23 cellular contexts compared by ENCODE assay signal in genomic region chr12:62814243-62814642, GRCh38.
DNase-seq lines count a peak whose midpoint lies in the region; ATAC-seq, FAIRE-seq and TF ChIP-seq lines count a peak whose summit lies in the region.
"Had no signal": no experiment of that assay in that cellular context is flagged by ENCODE, and none has a peak within 500 bp of the region (broad histone marks: within the 10 kb centered on the region; RNA-seq: fewer than 3 reads in every experiment).

No MANE protein-coding gene starts in this region.

- no peaks in the 10 kb centered on the region for H3K79me2 ChIP-seq in K562 (ENCODE audit: control insufficient read depth, insufficient read depth, low read length)
- H3K79me2 ChIP-seq in mesendoderm (ENCODE audit: control insufficient read depth, insufficient read depth, low read length) = no peaks in the 10 kb centered on the region
- no peaks in the 10 kb centered on the region for H3K79me2 ChIP-seq in H9 (ENCODE audit: insufficient read depth, low read length)

- no peak overlapping the region for H2BK20ac ChIP-seq in H9 (ENCODE audit: low read depth, low read length, poor library complexity, severe bottlenecking)

- H2AK5ac ChIP-seq in mesendoderm (ENCODE audit: low read length) (no peak overlapping the region), H9 (ENCODE audit: insufficient read length, low read length) (no peak overlapping the region)

- H3K9ac ChIP-seq in K562 (ENCODE audit: insufficient read depth in 1 of 2, low read depth in 2 of 2, low read length in 2 of 2) (no peak overlapping the region), mesendoderm (ENCODE audit: low read length) (no peak overlapping the region), H9 (ENCODE audit: extremely low read depth, insufficient read length, low read length) (no peak overlapping the region)
- H3K9ac ChIP-seq: BLaER1 treated with 17β-estradiol and CSF1 and Interleukin-3, amounts not matched to agents 10 nM and 100 nM had no signal

- H3K9me1 ChIP-seq in K562 (ENCODE audit: control insufficient read depth, insufficient read depth, low read length) = no peaks in the 10 kb centered on the region

- H3K4me3 ChIP-seq in HEK293 (ENCODE audit: low read depth, low read length) (no peak overlapping the region), K562 (no peak overlapping the region), mesendoderm (ENCODE audit: low read length) (no peak overlapping the region), brain microvascular endothelial cell (ENCODE audit: low read depth, low read length) (no peak overlapping the region)
- H3K4me3 ChIP-seq: BLaER1 treated with 17β-estradiol and CSF1 and Interleukin-3, amounts not matched to agents 10 nM and 100 nM had no signal

- H3K56ac ChIP-seq in mesendoderm (ENCODE audit: low read length) (no peak overlapping the region), H9 (ENCODE audit: insufficient read length, low read depth, low read length) (no peak overlapping the region)

- H3K23ac ChIP-seq in mesendoderm (ENCODE audit: low read length) (no peak overlapping the region), H9 (ENCODE audit: insufficient read length, low read depth, low read length) (no peak overlapping the region)

- BruUV-seq in K562 (replicated peaks; lab: Mats Ljungman, UMichigan) = no TSS peak

- intact Hi-C loops in K562 (cut with micrococcal nuclease) = loop anchor here (5.0 kb wide), 1 partner anchor 118 kb away; no protein-coding TSS in a partner anchor

- H3T11ph ChIP-seq in H9 (ENCODE audit: low read length) = no peak overlapping the region

- H3K36me3 ChIP-seq in HEK293 (ENCODE audit: control insufficient read depth in 2 of 2, insufficient read depth in 1 of 2, low read length in 2 of 2) (no peaks in the 10 kb centered on the region; a peak in 1 of 3 replicates), K562 (ENCODE audit: control insufficient read depth, insufficient read depth, low read length) (no peaks in the 10 kb centered on the region), mesendoderm (ENCODE audit: control insufficient read depth, insufficient read depth, low read length) (no peaks in the 10 kb centered on the region), brain microvascular endothelial cell (replicated peaks) (no peaks in the 10 kb centered on the region)
- H3K36me3 ChIP-seq: BLaER1 treated with 17β-estradiol and CSF1 and Interleukin-3, amounts not matched to agents 10 nM and 100 nM had no signal

- H3K36me3 Mint-ChIP-seq in T-helper 17 cell (ENCODE audit: low read depth) (no peaks in the 10 kb centered on the region), H9 (ENCODE audit: insufficient read depth in 1 of 3, low read depth in 3 of 3) (no peaks in the 10 kb centered on the region)
- H3K36me3 Mint-ChIP-seq: CD8-positive, alpha-beta T cell had no signal

- TF ChIP-seq EP300 in K562 (IDR thresholded peaks at IDR 0.05; ENCODE audit: low read length) = no peak

- POLR2A ChIA-PET in HEK293 (lab: Yijun Ruan, JAX) (no interaction called here), K562 (lab: Yijun Ruan, JAX) (no interaction called here)

- in situ Hi-C loops in K562 (cut with MboI) (no loop called here), brain microvascular endothelial cell (cut with HindIII; ENCODE audit: low pct_ligation_motif_present, low sequenced_read_pairs) (no loop called here)

- peaks cover 10% of the 10 kb centered on the region for H3K4me1 ChIP-seq in HEK293 (ENCODE audit: control insufficient read depth, insufficient read depth, low read length)
- H3K4me1 ChIP-seq in K562 (replicated peaks in 1 of 2; ENCODE audit: control insufficient read depth in 2 of 2, insufficient read depth in 2 of 2, low read length in 2 of 2) = peaks cover 0 to 11% of the 10 kb centered on the region in 2 experiments; a peak in 3 of 5 replicates
- H3K4me1 ChIP-seq in mesendoderm (ENCODE audit: control insufficient read depth, low read depth, low read length) = peaks cover 14% of the 10 kb centered on the region
- H3K4me1 ChIP-seq in H9 (ENCODE audit: insufficient read depth, low read length) = peaks cover 4% of the 10 kb centered on the region; the same call in 1 of the 2 replicates

- H3K4me2 ChIP-seq in K562 (ENCODE audit: insufficient read depth, low read length) = no peak overlapping the region
- H3K4me2 ChIP-seq in mesendoderm (ENCODE audit: low read length) = no peak overlapping the region
- H3K4me2 ChIP-seq in H9 (ENCODE audit: insufficient read depth, insufficient read length, low read length) = no peak overlapping the region

- DNase-seq in T-helper 17 cell (no peak), K562 (ENCODE audit: extremely low read depth in 1 of 4, low spot score in 3 of 4) (no peak), mesendoderm (no peak), H9 (no peak), brain microvascular endothelial cell (no peak)
- DNase-seq: 8988T; ACHN; AML-193; Caco-2; Calu3; CD4-positive, alpha-beta T cell; CD8-positive, alpha-beta T cell; DMS79 treated with DMSO at 0.1 percent for 48 hours; GF-D8 had no signal

- no peaks in the 10 kb centered on the region for H3K23me2 ChIP-seq in H9 (ENCODE audit: insufficient read length, low read depth, low read length, poor library complexity, severe bottlenecking)

- H4K91ac ChIP-seq in H9 (ENCODE audit: insufficient read length, low read depth, low read length) = no peak overlapping the region

- H3K4me3 Mint-ChIP-seq in T-helper 17 cell = peak overlapping the region; percentile 25
- no peak overlapping the region for H3K4me3 Mint-ChIP-seq in H9
- H3K4me3 Mint-ChIP-seq: B cell; CD4-positive, alpha-beta T cell; CD8-positive, alpha-beta T cell had no signal

- H3K27ac ChIP-seq in HEK293 (ENCODE audit: extremely low read depth, low read depth, low read length) (no peak overlapping the region), K562 (ENCODE audit: extremely low read depth, low read depth, low read length) (no peak overlapping the region), mesendoderm (ENCODE audit: low read depth, low read length) (no peak overlapping the region), H9 (ENCODE audit: insufficient read length, low read depth, low read length) (no peak overlapping the region), brain microvascular endothelial cell (no peak overlapping the region)
- H3K27ac ChIP-seq: BLaER1 treated with 17β-estradiol and CSF1 and Interleukin-3, amounts not matched to agents 10 nM and 100 nM; C4-2B had no signal

- H3K9me3 ChIP-seq in HEK293 (ENCODE audit: control insufficient read depth, insufficient read depth, low read depth, low read length) = no peaks in the 10 kb centered on the region
- H3K9me3 ChIP-seq in T-helper 17 cell (ENCODE audit: control insufficient read depth, low read length, poor library complexity, severe bottlenecking) = no peaks in the 10 kb centered on the region
- H3K9me3 ChIP-seq in K562 (replicated peaks; ENCODE audit: control insufficient read depth, insufficient read depth, low read depth, low read length) = no peaks in the 10 kb centered on the region
- H3K9me3 ChIP-seq in H9 (ENCODE audit: control insufficient read depth, low read depth, low read length) = no peaks in the 10 kb centered on the region
- H3K9me3 ChIP-seq: Caco-2 had no signal

- H2AFZ ChIP-seq in K562 (ENCODE audit: low read depth, low read length) (no peak overlapping the region), H9 (ENCODE audit: low read length) (no peak overlapping the region)

- no peak for TF ChIP-seq POLR2A in K562 (conservative IDR thresholded peaks at IDR 0.05)

- TF ChIP-seq CTCF in HEK293 (tag by site-specific recombination; IDR thresholded peaks at IDR 0.05) (no peak), K562 (IDR thresholded peaks at IDR 0.05 in 2 of 3, conservative IDR thresholded peaks at IDR 0.05 in 1 of 3; ENCODE audit: insufficient read depth in 2 of 3, low read depth in 1 of 3, low read length in 3 of 3) (no peak), H9 (conservative IDR thresholded peaks at IDR 0.05) (no peak), brain microvascular endothelial cell (IDR thresholded peaks at IDR 0.05; ENCODE audit: low read depth, low read length, missing control alignments) (no peak)

- FAIRE-seq in K562 (lab: Jason Lieb, UNC) = no peak
- FAIRE-seq: A204.1, D721Med, GM12891, GM19239 had no signal

- TF ChIP-seq RAD21 in K562 (CRISPR knock-in tag; conservative IDR thresholded peaks at IDR 0.05 in 1 of 2, IDR thresholded peaks at IDR 0.05 in 1 of 2) = no peak

- H2BK15ac ChIP-seq in mesendoderm (replicated peaks; ENCODE audit: low read depth) (no peak overlapping the region), H9 (ENCODE audit: low read depth, low read length) (no peak overlapping the region)

- H4K20me1 ChIP-seq in K562 (replicated peaks; ENCODE audit: control insufficient read depth, insufficient read depth, low read length) = no peaks in the 10 kb centered on the region
- H4K20me1 ChIP-seq in H9 (ENCODE audit: control insufficient read depth, insufficient read depth, insufficient read length) = no peaks in the 10 kb centered on the region
- H4K20me1 ChIP-seq: BLaER1 treated with 17β-estradiol and CSF1 and Interleukin-3, amounts not matched to agents 10 nM and 100 nM had no signal

- H4K5ac ChIP-seq in mesendoderm (ENCODE audit: low read length) = no peak overlapping the region
- H4K5ac ChIP-seq in H9 (ENCODE audit: insufficient read length, low read depth, low read length) = no peak overlapping the region

- no peaks in the 10 kb centered on the region; a peak in 1 of 5 replicates for H3K27me3 ChIP-seq in K562 (ENCODE audit: control insufficient read depth in 2 of 2, insufficient read depth in 2 of 2, low read length in 2 of 2)
- no peaks in the 10 kb centered on the region for H3K27me3 ChIP-seq in mesendoderm (ENCODE audit: insufficient read depth, low read length, poor library complexity)
- no peaks in the 10 kb centered on the region for H3K27me3 ChIP-seq in H9 (ENCODE audit: insufficient read depth, low read length)
- no peaks in the 10 kb centered on the region for H3K27me3 ChIP-seq in brain microvascular endothelial cell (replicated peaks)
- H3K27me3 ChIP-seq: BLaER1 treated with 17β-estradiol and CSF1 and Interleukin-3, amounts not matched to agents 10 nM and 100 nM had no signal

- WGBS in K562 (ENCODE audit: insufficient coverage, low coverage, missing lambda C conversion rate) = 52% methylated on average over 3 of the region's 3 CpGs
- WGBS in mesendoderm (ENCODE audit: extremely low coverage, insufficient coverage, low lambda C conversion rate) = no CpG with 5 or more reads among the region's 3 CpGs
- WGBS in H9 (ENCODE audit: extremely low coverage, insufficient read length, low lambda C conversion rate) = no CpG with 5 or more reads among the region's 3 CpGs

- H3K79me1 ChIP-seq in mesendoderm (ENCODE audit: low read length) = peaks cover 4% of the 10 kb centered on the region
- H3K79me1 ChIP-seq in H9 (ENCODE audit: insufficient read depth, low read depth, low read length, poor library complexity, severe bottlenecking) = no peaks in the 10 kb centered on the region

- H4K8ac ChIP-seq in mesendoderm (ENCODE audit: low read depth, low read length) = no peak overlapping the region
- no peak overlapping the region for H4K8ac ChIP-seq in H9 (replicated peaks; ENCODE audit: insufficient read length, low read depth, low read length)

- H3K27me3 Mint-ChIP-seq in T-helper 17 cell = peaks cover 41% of the 10 kb centered on the region
- no peaks in the 10 kb centered on the region for H3K27me3 Mint-ChIP-seq in H9 (ENCODE audit: low read depth)

- no peak overlapping the region for H3K14ac ChIP-seq in H9 (ENCODE audit: insufficient read depth, low read length)

- H3K4ac ChIP-seq in mesendoderm (ENCODE audit: low read depth, low read length) (no peak overlapping the region), H9 (ENCODE audit: low read depth, low read length) (no peak overlapping the region)

- no peak overlapping the region for H2BK12ac ChIP-seq in H9 (ENCODE audit: insufficient read length, low read depth, low read length)

- no peaks in the 10 kb centered on the region for H3K9me3 Mint-ChIP-seq in H9
- H3K9me3 Mint-ChIP-seq: CD4-positive, alpha-beta T cell; CD8-positive, alpha-beta T cell had no signal

- ATAC-seq in T-helper 17 cell (no peak), K562 (no peak), HG02588 (IDR thresholded peaks at IDR 0.05; ENCODE audit: unreplicated experiment) (no peak)
- ATAC-seq: CD8-positive, alpha-beta T cell had no signal

- H3K27ac Mint-ChIP-seq in T-helper 17 cell = no peak overlapping the region
- no peak overlapping the region for H3K27ac Mint-ChIP-seq in H9
- H3K27ac Mint-ChIP-seq: B cell; CD4-positive, alpha-beta T cell; CD8-positive, alpha-beta T cell had no signal

- H3K18ac ChIP-seq in mesendoderm (ENCODE audit: low read length) = peak overlapping the region; percentile 39
- H3K18ac ChIP-seq in H9 (ENCODE audit: insufficient read length, low read depth, low read length) = no peak overlapping the region

- CTCF ChIA-PET in HEK293 (lab: Yijun Ruan, JAX) (interaction anchor here (0.6 to 5.2 kb wide), 8 partner anchors 15 to 314 kb away, joined by 3 to 21 read pairs (median 5); no protein-coding TSS in a partner anchor), K562 (lab: Yijun Ruan, JAX; ENCODE audit: low intra/inter-chr PET ratio) (no interaction called here)

- no peak overlapping the region for H2BK5ac ChIP-seq in mesendoderm (ENCODE audit: low read length)
- H2BK5ac ChIP-seq in H9 (ENCODE audit: insufficient read length, low read length) = no peak overlapping the region

- H3K4me1 Mint-ChIP-seq in T-helper 17 cell (peaks cover 9% of the 10 kb centered on the region), H9 (peaks cover 14 to 16% of the 10 kb centered on the region in 2 experiments)

- H2BK120ac ChIP-seq in mesendoderm (ENCODE audit: low read depth, low read length) (no peak overlapping the region), H9 (ENCODE audit: low read depth, low read length, poor library complexity, severe bottlenecking) (no peak overlapping the region)

Comparison
In these comparisons a context has a peak if more than half of its experiments do, and no peak if none do; other contexts are left out.
1. Of the 44 proteins assayed by ChIP-seq in both K562 and HEK293: peak only in K562: none; only in HEK293: none; in both: ZNF121; in neither: 43.